In genomic region chr16:14310519-14310991, GRCh38 we compare ENCODE assay signal across 8 cellular contexts.
DNase-seq lines count a peak whose midpoint lies in the region; ATAC-seq and TF ChIP-seq lines count a peak whose summit lies in the region.

No MANE protein-coding gene starts in this region.

- no peak overlapping the region for H3K4me3 ChIP-seq in Caco-2 (ENCODE audit: low read depth, low read length)
- H3K4me3 ChIP-seq in fibroblast of lung (replicated peaks in 1 of 4; ENCODE audit: control extremely low read depth in 1 of 4, insufficient read depth in 1 of 4, low read depth in 3 of 4, low read length in 4 of 4): peak overlapping the region in 1 of 4 experiments; percentile 33

- no peaks in the 10 kb centered on the region for H4K20me1 ChIP-seq in fibroblast of lung (ENCODE audit: control insufficient read depth, extremely low read depth, insufficient read depth, low read length)

- H3K27me3 ChIP-seq in Caco-2 (replicated peaks; ENCODE audit: control insufficient read depth, insufficient read depth, low read length) (no peaks in the 10 kb centered on the region), fibroblast of lung (ENCODE audit: control insufficient read depth, insufficient read depth, low read length) (no peaks in the 10 kb centered on the region)

- H3K36me3 ChIP-seq in Caco-2 (ENCODE audit: control insufficient read depth, insufficient read depth, low read length) (no peaks in the 10 kb centered on the region), fibroblast of lung (ENCODE audit: control insufficient read depth, insufficient read depth, low read length) (no peaks in the 10 kb centered on the region)

- CTCF ChIA-PET in Caco-2 (lab: Charles Lee): interaction anchor here (0.6 kb wide), 2 partner anchors 20 to 1118 kb away, joined by 3 to 4 read pairs; no protein-coding TSS in a partner anchor

- peak overlapping the region; percentile 45 for H3K27ac ChIP-seq in fibroblast of lung (ENCODE audit: insufficient read depth, low read length)

- H3K27me3 Mint-ChIP-seq in Caco-2 (ENCODE audit: insufficient read depth, unreplicated experiment) (no peaks in the 10 kb centered on the region), IgD-negative memory B cell (no peaks in the 10 kb centered on the region), endothelial cell (ENCODE audit: unreplicated experiment) (no peaks in the 10 kb centered on the region)

- H2AFZ ChIP-seq in fibroblast of lung (ENCODE audit: low read length): no peak overlapping the region

- H3K79me2 ChIP-seq in fibroblast of lung (ENCODE audit: control insufficient read depth, insufficient read depth, low read length): peaks cover 88% of the 10 kb centered on the region

- no TSS peak for BruUV-seq in Caco-2 (replicated peaks; lab: Mats Ljungman, UMichigan)

- H3K9ac ChIP-seq in fibroblast of lung (ENCODE audit: insufficient read depth, low read length): no peak overlapping the region

- H3K9me3 ChIP-seq in Caco-2 (no peaks in the 10 kb centered on the region), fibroblast of lung (ENCODE audit: control insufficient read depth, insufficient read depth, low read depth, low read length) (no peaks in the 10 kb centered on the region)

- peaks cover 16% of the 10 kb centered on the region for H3K4me1 ChIP-seq in Caco-2
- peaks cover 26% of the 10 kb centered on the region for H3K4me1 ChIP-seq in fibroblast of lung (ENCODE audit: control insufficient read depth, extremely low read depth, insufficient read depth, low read length)

- H3K4me2 ChIP-seq in fibroblast of lung (ENCODE audit: extremely low read depth, insufficient read depth, low read length): peak overlapping the region; percentile 66

- H3K4me3 Mint-ChIP-seq in Caco-2 (ENCODE audit: unreplicated experiment) (no peak overlapping the region), IgD-negative memory B cell (peak overlapping the region in 1 of 4 donors; percentile 76), endothelial cell (ENCODE audit: unreplicated experiment) (no peak overlapping the region)

- peaks cover 11% of the 10 kb centered on the region for H3K36me3 Mint-ChIP-seq in Caco-2 (ENCODE audit: insufficient read depth, unreplicated experiment)
- H3K36me3 Mint-ChIP-seq in IgD-negative memory B cell: no peaks in the 10 kb centered on the region
- no peaks in the 10 kb centered on the region for H3K36me3 Mint-ChIP-seq in endothelial cell (ENCODE audit: low read depth, unreplicated experiment)

- peak overlapping the region; percentile 76 for H3K27ac Mint-ChIP-seq in Caco-2 (ENCODE audit: unreplicated experiment)
- peak overlapping the region in 2 of 3 donors; percentile 29 to 39 for H3K27ac Mint-ChIP-seq in IgD-negative memory B cell
- H3K27ac Mint-ChIP-seq in endothelial cell (ENCODE audit: unreplicated experiment): no peak overlapping the region

- intact Hi-C loops in Caco-2 (cut with micrococcal nuclease; ENCODE audit: unreplicated experiment): no loop called here

- DNase-seq in Caco-2 (no peak), fibroblast of lung (ENCODE audit: low read depth in 2 of 2) (peak; percentile 64 to 86), inferior parietal cortex (ENCODE audit: extremely low spot score) (no peak), endothelial cell (ENCODE audit: low spot score) (no peak)
- no peak for DNase-seq in stimulated activated CD4-positive, alpha-beta T cell treated with anti-CD3 and anti-CD28 coated beads, Interleukin-4, amount 100 ng/mL, for 4 hours
- DNase-seq in activated naive CD4-positive, alpha-beta T cell treated with Interleukin-2 at 50 U/mL for 16 hours: no peak

- TF ChIP-seq CTCF in Caco-2 (IDR thresholded peaks at IDR 0.05; ENCODE audit: insufficient read depth in 1 of 2, low read depth in 1 of 2, low read length in 1 of 2, severe bottlenecking in 1 of 2, unreplicated experiment in 1 of 2) (peak in 1 of 2 experiments; percentile 9), fibroblast of lung (conservative IDR thresholded peaks at IDR 0.05 in 1 of 2, IDR thresholded peaks at IDR 0.05 in 1 of 2; ENCODE audit: low read depth in 1 of 2, low read length in 2 of 2) (peak in 1 of 2 donors; percentile 34), endothelial cell (IDR thresholded peaks at IDR 0.05; ENCODE audit: unreplicated experiment) (no peak)

- peaks cover 10% of the 10 kb centered on the region for H3K4me1 Mint-ChIP-seq in Caco-2 (ENCODE audit: low read depth, unreplicated experiment)
- H3K4me1 Mint-ChIP-seq in IgD-negative memory B cell: peaks cover 20 to 28% (median 21%) of the 10 kb centered on the region in 3 donors
- H3K4me1 Mint-ChIP-seq in endothelial cell (ENCODE audit: unreplicated experiment): no peaks in the 10 kb centered on the region

- H3K9me3 Mint-ChIP-seq in Caco-2 (ENCODE audit: unreplicated experiment): no peaks in the 10 kb centered on the region
- H3K9me3 Mint-ChIP-seq in IgD-negative memory B cell: no peaks in the 10 kb centered on the region
- H3K9me3 Mint-ChIP-seq in endothelial cell (ENCODE audit: unreplicated experiment): no peaks in the 10 kb centered on the region

- peak; percentile 70 for ATAC-seq in GM21423 (IDR thresholded peaks at IDR 0.05; ENCODE audit: unreplicated experiment)

- POLR2A ChIA-PET in Caco-2 (lab: Charles Lee): no interaction called here

Comparison
In these comparisons a context has a peak if more than half of its experiments do, and no peak if none do; other contexts are left out.
1. DNase-seq: peak in fibroblast of lung (2 of 2); none in Caco-2 (0 of 2), inferior parietal cortex (single experiment), endothelial cell (single experiment), stimulated activated CD4-positive, alpha-beta T cell treated with anti-CD3 and anti-CD28 coated beads, Interleukin-4, amount 100 ng/mL, for 4 hours (0 of 2) and activated naive CD4-positive, alpha-beta T cell treated with Interleukin-2 at 50 U/mL for 16 hours (single experiment).